In the genomic region with DNA sequence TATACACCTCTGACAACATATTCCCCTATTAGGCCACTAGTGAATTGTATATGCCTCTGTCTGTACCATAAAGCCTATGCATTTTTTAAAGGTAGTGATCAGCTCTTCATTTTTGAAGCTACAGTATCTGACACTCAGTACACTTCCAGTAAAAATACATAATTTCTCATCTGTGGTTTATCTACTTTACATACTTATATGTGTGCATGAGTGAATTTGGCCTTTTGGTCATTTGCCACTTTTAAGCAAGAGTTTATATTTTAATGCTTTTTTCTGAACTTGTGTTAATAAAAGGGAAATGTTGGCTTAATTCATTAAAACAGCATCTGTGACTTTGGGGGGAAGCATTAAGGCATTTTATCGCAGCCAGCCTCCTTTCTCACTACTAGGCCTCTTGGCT, we compare ENCODE assay signal across 16 cellular contexts. TPM values are rescaled to one million over a fixed set of nuclear protein-coding genes. Genes with fewer than 3 reads are reported as not detected.
DNase-seq lines count a peak whose midpoint lies in the region; TF ChIP-seq lines count a peak whose summit lies in the region.
"Had no signal": no experiment of that assay in that cellular context is flagged by ENCODE, and none has a peak within 500 bp of the region (broad histone marks: within the 10 kb centered on the region; RNA-seq: fewer than 3 reads in every experiment).

No MANE protein-coding gene starts in this region.

- H2AFZ ChIP-seq in OCI-LY7 (ENCODE audit: low read length) = peak overlapping the region; percentile 63; the same call in 1 of the 2 replicates

- H3K27me3 Mint-ChIP-seq in CD8-positive, alpha-beta memory T cell = no peaks in the 10 kb centered on the region
- H3K27me3 Mint-ChIP-seq in immature natural killer cell (ENCODE audit: low read depth in 3 of 3) = no peaks in the 10 kb centered on the region

- peaks cover 31% of the 10 kb centered on the region; the same call in 1 of the 2 replicates for H3K79me2 ChIP-seq in OCI-LY7 (ENCODE audit: insufficient read depth, low read depth, low read length)

- BruUV-seq in OCI-LY7 (replicated peaks; lab: Mats Ljungman, UMichigan) = no TSS peak

- H3K4me3 Mint-ChIP-seq in CD8-positive, alpha-beta memory T cell = peak overlapping the region in 2 of 7 donors; percentile 0 to 20
- H3K4me3 Mint-ChIP-seq in immature natural killer cell = peak overlapping the region in 1 of 5 donors; percentile 14
- H3K4me3 Mint-ChIP-seq: endodermal cell had no signal

- H3K4me1 ChIP-seq in BLaER1 treated with 17β-estradiol and CSF1 and Interleukin-3, amounts not matched to agents 10 nM and 100 nM = peaks cover 42 to 86% (median 65%) of the 10 kb centered on the region in 10 experiments
- H3K4me1 ChIP-seq in CD8-positive, alpha-beta memory T cell (ENCODE audit: insufficient read depth, low read length) = peaks cover 26% of the 10 kb centered on the region
- H3K4me1 ChIP-seq in OCI-LY7 (ENCODE audit: insufficient read depth, low read length, poor library complexity, severe bottlenecking) = peaks cover 87% of the 10 kb centered on the region

- no peak for TF ChIP-seq CTCF in OCI-LY7 (conservative IDR thresholded peaks at IDR 0.05; ENCODE audit: low read length)

- no peak for DNase-seq in CD8-positive, alpha-beta memory T cell
- peak; percentile 38 for DNase-seq in OCI-LY7 (ENCODE audit: low spot score)
- DNase-seq in immature natural killer cell = no peak
- DNase-seq in NOMO-1 (lab: John Stamatoyannopoulos, UW; ENCODE audit: unreplicated experiment in 2 of 2) = no peak
- no peak for DNase-seq in NK-92 (lab: John Stamatoyannopoulos, UW; ENCODE audit: unreplicated experiment)
- no peak for DNase-seq in NCI-H2227 (lab: John Stamatoyannopoulos, UW; ENCODE audit: unreplicated experiment)
- no peak for DNase-seq in dermis blood vessel endothelial cell
- DNase-seq: aorta, cerebellar nuclear complex, endodermal cell, hypothalamus, mucosa of descending colon, NCI-H1436, trophoblast cell had no signal

- H3K27me3 ChIP-seq in BLaER1 treated with 17β-estradiol and CSF1 and Interleukin-3, amounts not matched to agents 10 nM and 100 nM = no peaks in the 10 kb centered on the region
- H3K27me3 ChIP-seq in CD8-positive, alpha-beta memory T cell (ENCODE audit: insufficient read depth, low read length, poor library complexity, severe bottlenecking) = no peaks in the 10 kb centered on the region

- peaks cover 35 to 81% (median 49%) of the 10 kb centered on the region in 11 experiments for H3K36me3 ChIP-seq in BLaER1 treated with 17β-estradiol and CSF1 and Interleukin-3, amounts not matched to agents 10 nM and 100 nM
- H3K36me3 ChIP-seq in CD8-positive, alpha-beta memory T cell (ENCODE audit: insufficient read depth, low read length) = no peaks in the 10 kb centered on the region
- peaks cover 7% of the 10 kb centered on the region for H3K36me3 ChIP-seq in OCI-LY7 (ENCODE audit: insufficient read depth, low read length)

- H3K9me3 ChIP-seq in BLaER1 treated with 17β-estradiol and CSF1 and Interleukin-3, amounts not matched to agents 10 nM and 100 nM (replicated peaks in 1 of 11) = 0 out of 22 replicates have a peak, but pooled peaks cover 0 to 4% (median 0%) of the 10 kb centered on the region in 11 experiments
- no peaks in the 10 kb centered on the region for H3K9me3 ChIP-seq in CD8-positive, alpha-beta memory T cell (ENCODE audit: low read length)
- no peaks in the 10 kb centered on the region for H3K9me3 ChIP-seq in OCI-LY7 (ENCODE audit: low read length)
- H3K9me3 ChIP-seq: mucosa of descending colon had no signal

- peaks cover 0 to 11% (median 0%) of the 10 kb centered on the region in 11 experiments; a peak in 6 of 22 replicates for H4K20me1 ChIP-seq in BLaER1 treated with 17β-estradiol and CSF1 and Interleukin-3, amounts not matched to agents 10 nM and 100 nM
- no peaks in the 10 kb centered on the region for H4K20me1 ChIP-seq in OCI-LY7 (ENCODE audit: insufficient read depth, low read length)

- H3K4me1 Mint-ChIP-seq in CD8-positive, alpha-beta memory T cell = peaks cover 49 to 72% (median 68%) of the 10 kb centered on the region in 3 donors
- peaks cover 47 to 69% of the 10 kb centered on the region in 2 donors for H3K4me1 Mint-ChIP-seq in immature natural killer cell
- H3K4me1 Mint-ChIP-seq: endodermal cell had no signal

- H3K9me3 Mint-ChIP-seq in CD8-positive, alpha-beta memory T cell = no peaks in the 10 kb centered on the region
- no peaks in the 10 kb centered on the region for H3K9me3 Mint-ChIP-seq in immature natural killer cell
- H3K9me3 Mint-ChIP-seq: endodermal cell had no signal

- peak overlapping the region in 2 of 11 experiments; percentile 3 to 64; a peak in 2 of 22 replicates for H3K9ac ChIP-seq in BLaER1 treated with 17β-estradiol and CSF1 and Interleukin-3, amounts not matched to agents 10 nM and 100 nM

- intact Hi-C loops in OCI-LY7 (cut with micrococcal nuclease; ENCODE audit: unreplicated experiment) = no loop called here

- peak overlapping the region; percentile 35 to 91 (median 63); a peak in 19 of 22 replicates for H3K4me2 ChIP-seq in BLaER1 treated with 17β-estradiol and CSF1 and Interleukin-3, amounts not matched to agents 10 nM and 100 nM
- H3K4me2 ChIP-seq in OCI-LY7 (ENCODE audit: low read length) = peak overlapping the region; percentile 97

- no peaks in the 10 kb centered on the region for H3K9me2 ChIP-seq in OCI-LY7 (ENCODE audit: insufficient read depth, low read length)

- peaks cover 3 to 33% (median 6%) of the 10 kb centered on the region in 3 donors for H3K36me3 Mint-ChIP-seq in CD8-positive, alpha-beta memory T cell
- peaks cover 5 to 21% (median 7%) of the 10 kb centered on the region in 3 donors for H3K36me3 Mint-ChIP-seq in immature natural killer cell

- H3K27ac Mint-ChIP-seq in CD8-positive, alpha-beta memory T cell = peak overlapping the region in 6 of 8 donors; percentile 43 to 93 (median 66)
- H3K27ac Mint-ChIP-seq in immature natural killer cell = peak overlapping the region; percentile 1 to 84 (median 68)

- peak overlapping the region in 10 of 11 experiments; percentile 30 to 89 (median 74); a peak in 16 of 22 replicates for H3K27ac ChIP-seq in BLaER1 treated with 17β-estradiol and CSF1 and Interleukin-3, amounts not matched to agents 10 nM and 100 nM
- H3K27ac ChIP-seq in CD8-positive, alpha-beta memory T cell (ENCODE audit: low read depth, low read length) = no peak overlapping the region
- peak overlapping the region; percentile 98 for H3K27ac ChIP-seq in OCI-LY7 (ENCODE audit: low read depth, low read length, poor library complexity, severe bottlenecking)

- CTCF ChIA-PET in CD8-positive, alpha-beta memory T cell (lab: Charles Lee) = no interaction called here
- CTCF ChIA-PET in OCI-LY7 (lab: Charles Lee; ENCODE audit: unreplicated experiment) = interaction anchor here (0.9 to 1.0 kb wide), 2 partner anchors 47 to 67 kb away, joined by 3 read pairs; no protein-coding TSS in a partner anchor

- POLR2A ChIA-PET in CD8-positive, alpha-beta memory T cell (lab: Charles Lee) = no interaction called here
- POLR2A ChIA-PET in OCI-LY7 (lab: Charles Lee) = interaction anchor here (0.5 to 7.3 kb wide), 13 partner anchors 10 to 103 kb away, joined by 3 to 140 read pairs (median 4); a partner anchor contains a TSS

- peak overlapping the region in 1 of 10 experiments; percentile 6; a peak in 1 of 20 replicates for H3K4me3 ChIP-seq in BLaER1 treated with 17β-estradiol and CSF1 and Interleukin-3, amounts not matched to agents 10 nM and 100 nM
- no peak overlapping the region for H3K4me3 ChIP-seq in CD8-positive, alpha-beta memory T cell (ENCODE audit: low read length)
- peak overlapping the region; percentile 66 for H3K4me3 ChIP-seq in OCI-LY7 (ENCODE audit: low read depth, low read length, poor library complexity, severe bottlenecking)
- H3K4me3 ChIP-seq: mucosa of descending colon had no signal

RNA-seq across cellular contexts. Expression of a gene that starts 47.8 kb away (rescaled TPM):
- total RNA-seq in CD8-positive, alpha-beta memory T cell = 10 to 100 TPM; 53.5 to 56.9 TPM
- polyA plus RNA-seq in CD8-positive, alpha-beta memory T cell = 17.5 TPM
- 10.2 and 14.9 TPM in 2 replicates for total RNA-seq in OCI-LY7 (2014; rRNA removed; shearing (Covaris generic))
- 40.3 and 42.9 TPM in 2 replicates for total RNA-seq in OCI-LY7 (2022)
- 10 to 100 TPM; 15.7 to 19.9 (median 19.2) TPM for polyA plus RNA-seq in immature natural killer cell
- 3.1 and 4.3 TPM in 2 replicates for total RNA-seq in dermis blood vessel endothelial cell
- total RNA-seq: osteocyte had no signal
